8 cellular contexts compared by ENCODE assay signal in genomic region chr5:41843456-41844112, GRCh38. TPM values are rescaled to one million over a fixed set of nuclear protein-coding genes. Genes with fewer than 3 reads are reported as not detected.
A peak's percentile ranks its signal among the peaks of the same experiment; 100 is the strongest.
DNase-seq lines count a peak whose midpoint lies in the region; ATAC-seq, FAIRE-seq and TF ChIP-seq lines count a peak whose summit lies in the region.

No MANE protein-coding gene starts in this region.

- no peak overlapping the region for H3K4me3 Mint-ChIP-seq in activated naive CD8-positive, alpha-beta T cell treated with anti-CD3 and anti-CD28 coated beads for 36 hours
- H3K4me3 Mint-ChIP-seq in activated naive CD8-positive, alpha-beta T cell treated with anti-CD3 and anti-CD28 coated beads, Interleukin-2, amount 50 U/mL, for 24 hours: no peak overlapping the region

- H3K4me1 Mint-ChIP-seq in activated naive CD8-positive, alpha-beta T cell treated with anti-CD3 and anti-CD28 coated beads for 36 hours: peaks cover 16% of the 10 kb centered on the region
- H3K4me1 Mint-ChIP-seq in activated naive CD8-positive, alpha-beta T cell treated with anti-CD3 and anti-CD28 coated beads, Interleukin-2, amount 50 U/mL, for 24 hours: peaks cover 13% of the 10 kb centered on the region

- H3K4me3 ChIP-seq in MG63 (no peak overlapping the region), mucosa of descending colon (no peak overlapping the region)

- peaks cover 22% of the 10 kb centered on the region for H3K36me3 Mint-ChIP-seq in activated naive CD8-positive, alpha-beta T cell treated with anti-CD3 and anti-CD28 coated beads for 36 hours
- H3K36me3 Mint-ChIP-seq in activated naive CD8-positive, alpha-beta T cell treated with anti-CD3 and anti-CD28 coated beads, Interleukin-2, amount 50 U/mL, for 24 hours (ENCODE audit: low read depth): peaks cover 30% of the 10 kb centered on the region

- POLR2A ChIA-PET in HEK293T (lab: Yijun Ruan, JAX): no interaction called here

- H3K27ac Mint-ChIP-seq in activated naive CD8-positive, alpha-beta T cell treated with anti-CD3 and anti-CD28 coated beads for 36 hours: no peak overlapping the region
- H3K27ac Mint-ChIP-seq in activated naive CD8-positive, alpha-beta T cell treated with anti-CD3 and anti-CD28 coated beads, Interleukin-2, amount 50 U/mL, for 24 hours: no peak overlapping the region

- DNase-seq in activated naive CD8-positive, alpha-beta T cell treated with anti-CD3 and anti-CD28 coated beads for 36 hours: peak; percentile 11
- DNase-seq in activated naive CD8-positive, alpha-beta T cell treated with anti-CD3 and anti-CD28 coated beads, Interleukin-2, amount 50 U/mL, for 24 hours: no peak
- DNase-seq in HEK293T (ENCODE audit: extremely low spot score): peak; percentile 47
- DNase-seq in MG63: peak; percentile 1
- DNase-seq in RPMI7951 (ENCODE audit: low read depth): peak; percentile 50
- DNase-seq in mucosa of descending colon: peak in 1 of 3 donors; percentile 54
- no peak for DNase-seq in activated CD4-positive, CD25-positive, alpha-beta regulatory T cell (lab: John Stamatoyannopoulos, UW)

- H3K9me3 ChIP-seq in MG63 (no peaks in the 10 kb centered on the region), mucosa of descending colon (no peaks in the 10 kb centered on the region)

- intact Hi-C loops in mucosa of descending colon (cut with DNase I, micrococcal nuclease): loop anchor here in 1 of 2 donors (5.0 kb wide), 1 partner anchor 146 kb away; no protein-coding TSS in a partner anchor

- H3K27me3 ChIP-seq in MG63: no peaks in the 10 kb centered on the region

- no peaks in the 10 kb centered on the region for H3K9me3 Mint-ChIP-seq in activated naive CD8-positive, alpha-beta T cell treated with anti-CD3 and anti-CD28 coated beads for 36 hours
- no peaks in the 10 kb centered on the region for H3K9me3 Mint-ChIP-seq in activated naive CD8-positive, alpha-beta T cell treated with anti-CD3 and anti-CD28 coated beads, Interleukin-2, amount 50 U/mL, for 24 hours

- no peaks in the 10 kb centered on the region for H3K27me3 Mint-ChIP-seq in activated naive CD8-positive, alpha-beta T cell treated with anti-CD3 and anti-CD28 coated beads for 36 hours
- no peaks in the 10 kb centered on the region for H3K27me3 Mint-ChIP-seq in activated naive CD8-positive, alpha-beta T cell treated with anti-CD3 and anti-CD28 coated beads, Interleukin-2, amount 50 U/mL, for 24 hours

- CTCF ChIA-PET in HEK293T (lab: Yijun Ruan, JAX): interaction anchor here (1.4 to 1.5 kb wide), 3 partner anchors 136 to 939 kb away, joined by 3 to 5 read pairs (median 3); no protein-coding TSS in a partner anchor

- H3K36me3 ChIP-seq in MG63 (no peaks in the 10 kb centered on the region; the same call in 1 of the 2 replicates), mucosa of descending colon (ENCODE audit: low read depth) (no peaks in the 10 kb centered on the region)

- TF ChIP-seq CTCF in mucosa of descending colon (IDR thresholded peaks at IDR 0.05): peak; percentile 29

- no peaks in the 10 kb centered on the region for H3K4me1 ChIP-seq in mucosa of descending colon (ENCODE audit: low read depth)

- ATAC-seq in activated naive CD8-positive, alpha-beta T cell treated with anti-CD3 and anti-CD28 coated beads, Interleukin-2, amount 50 U/mL, for 24 hours: no peak
- peak; percentile 86 for ATAC-seq in mucosa of descending colon

- peak; percentile 95 for FAIRE-seq in endometrium (lab: Jason Lieb, UNC)

TF ChIP-seq in HEK293T, 16 proteins besides CTCF, POLR2A, EP300 and RAD21:
- TF ChIP-seq L3MBTL2 (conservative IDR thresholded peaks at IDR 0.05) (no peak), FOXA1 (IDR thresholded peaks at IDR 0.05) (no peak), ZNF384 (IDR thresholded peaks at IDR 0.05) (no peak), NFRKB (IDR thresholded peaks at IDR 0.05) (no peak), BHLHE40 (IDR thresholded peaks at IDR 0.05; ENCODE audit: borderline replicate concordance) (no peak), SUZ12 (IDR thresholded peaks at IDR 0.05) (no peak), ELF4 (IDR thresholded peaks at IDR 0.05) (no peak), PKNOX1 (IDR thresholded peaks at IDR 0.05) (no peak), HDGF (IDR thresholded peaks at IDR 0.05; ENCODE audit: borderline replicate concordance) (no peak), TARDBP (IDR thresholded peaks at IDR 0.05) (no peak), ARNT (IDR thresholded peaks at IDR 0.05) (no peak), FOXK2 (IDR thresholded peaks at IDR 0.05) (no peak), FOXM1 (IDR thresholded peaks at IDR 0.05; ENCODE audit: borderline replicate concordance) (no peak), LEF1 (IDR thresholded peaks at IDR 0.05; ENCODE audit: borderline replicate concordance) (no peak), CTBP1 (IDR thresholded peaks at IDR 0.05; ENCODE audit: borderline replicate concordance) (no peak), SP1 (IDR thresholded peaks at IDR 0.05) (no peak)
TF ChIP-seq in HEK293T: peak in this region for 0.

RNA-seq across cellular contexts. Expression of gene OXCT1, which starts 26.6 kb away (rescaled TPM):
- total RNA-seq in activated naive CD8-positive, alpha-beta T cell treated with anti-CD3 and anti-CD28 coated beads for 36 hours: 10 to 100 TPM; 77.5 to 80.6 TPM
- 30.0 and 39.0 TPM in 2 replicates for total RNA-seq in MG63 (2014; rRNA removed; shearing (Covaris generic); ENCODE audit: low replicate concordance)
- total RNA-seq in RPMI7951 (2014; rRNA removed; shearing (Covaris generic)): 28.8 and 31.8 TPM in 2 replicates
- 10 to 100 TPM in 2 of 3 donors, 1 to 10 TPM in 1; 8.9 to 27.0 (median 14.9) TPM for total RNA-seq in mucosa of descending colon

Comparison
In these comparisons a context has a peak if more than half of its experiments do, and no peak if none do; other contexts are left out.
1. DNase-seq: peak in activated naive CD8-positive, alpha-beta T cell treated with anti-CD3 and anti-CD28 coated beads for 36 hours (single experiment), HEK293T (single experiment), MG63 (single experiment) and RPMI7951 (single experiment); none in activated naive CD8-positive, alpha-beta T cell treated with anti-CD3 and anti-CD28 coated beads, Interleukin-2, amount 50 U/mL, for 24 hours (single experiment) and activated CD4-positive, CD25-positive, alpha-beta regulatory T cell (0 of 4).